Comparison of ENCODE assay signal across 23 cellular contexts in the genomic region with DNA sequence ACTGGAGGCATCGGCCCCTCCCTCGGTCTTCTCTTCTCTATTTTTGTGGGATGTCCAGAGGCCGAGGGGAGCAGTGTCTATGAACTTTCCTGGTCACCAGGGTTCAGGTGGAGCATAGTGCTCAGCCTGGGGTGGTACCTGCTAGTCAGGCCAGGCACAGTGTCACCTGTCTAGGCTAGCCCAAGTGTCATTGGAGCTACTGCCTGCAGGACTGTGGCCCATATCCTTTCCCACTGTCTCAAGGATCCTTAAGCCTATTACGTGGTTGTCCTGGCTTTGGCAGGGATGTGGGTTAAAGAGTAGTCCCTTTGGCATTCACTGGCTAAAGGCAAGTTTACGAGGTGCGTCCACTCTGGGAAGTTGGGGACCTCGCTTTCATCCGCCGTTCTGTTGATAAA. TPM values are rescaled to one million over a fixed set of nuclear protein-coding genes. Genes with fewer than 3 reads are reported as not detected.
"Had no signal": no experiment of that assay in that cellular context is flagged by ENCODE, and none has a peak within 500 bp of the region (broad histone marks: within the 10 kb centered on the region; RNA-seq: fewer than 3 reads in every experiment).

No MANE protein-coding gene starts in this region.

- H3K27me3 ChIP-seq: adrenal gland, breast epithelium, esophagus muscularis mucosa, stomach, testis, upper lobe of left lung had no signal

- H3K9me3 ChIP-seq: adrenal gland, breast epithelium, esophagus muscularis mucosa, left ventricle myocardium inferior, psoas muscle, stomach, testis, upper lobe of left lung had no signal

- FAIRE-seq: astrocyte had no signal

- H3K27ac ChIP-seq: adrenal gland, breast epithelium, left ventricle myocardium inferior, psoas muscle, skin epidermis, testis, upper lobe of left lung had no signal

- H3K4me3 ChIP-seq: adrenal gland, breast epithelium, esophagus muscularis mucosa, left ventricle myocardium inferior, psoas muscle, skin epidermis, stomach, testis, upper lobe of left lung had no signal

- H3K36me3 ChIP-seq: breast epithelium had no signal

- DNase-seq: activated CD4-positive, alpha-beta T cell treated with anti-CD3 and anti-CD28 coated beads, Interleukin-2, amount 50 U/mL, for 1 hour; activated CD8-positive, alpha-beta memory T cell treated with anti-CD3 and anti-CD28 coated beads for 24 hours; activated CD8-positive, alpha-beta memory T cell treated with anti-CD3 and anti-CD28 coated beads, Interleukin-2, amount 50 U/mL, for 48 hours; activated gamma-delta T cell treated with Interleukin-2 at 50 U/mL for 16 hours; adrenal gland; effector CD8-positive, alpha-beta T cell; immature natural killer cell; kidney glomerular epithelial cell; left ventricle myocardium inferior; mammary epithelial cell; midbrain; nephron progenitor cell; psoas muscle; stimulated activated CD4-positive, alpha-beta T cell treated with anti-CD3 and anti-CD28 coated beads, Interleukin-2, amount 100 ng/mL, for 48 hours; stomach; T-helper 1 cell; T1000; testis had no signal

RNA-seq across cellular contexts. Expression of gene CCDC87, which starts 32.9 kb away (rescaled TPM):
- polyA plus RNA-seq: immature natural killer cell had no signal
